8 cellular contexts compared by ENCODE assay signal in the genomic region with DNA sequence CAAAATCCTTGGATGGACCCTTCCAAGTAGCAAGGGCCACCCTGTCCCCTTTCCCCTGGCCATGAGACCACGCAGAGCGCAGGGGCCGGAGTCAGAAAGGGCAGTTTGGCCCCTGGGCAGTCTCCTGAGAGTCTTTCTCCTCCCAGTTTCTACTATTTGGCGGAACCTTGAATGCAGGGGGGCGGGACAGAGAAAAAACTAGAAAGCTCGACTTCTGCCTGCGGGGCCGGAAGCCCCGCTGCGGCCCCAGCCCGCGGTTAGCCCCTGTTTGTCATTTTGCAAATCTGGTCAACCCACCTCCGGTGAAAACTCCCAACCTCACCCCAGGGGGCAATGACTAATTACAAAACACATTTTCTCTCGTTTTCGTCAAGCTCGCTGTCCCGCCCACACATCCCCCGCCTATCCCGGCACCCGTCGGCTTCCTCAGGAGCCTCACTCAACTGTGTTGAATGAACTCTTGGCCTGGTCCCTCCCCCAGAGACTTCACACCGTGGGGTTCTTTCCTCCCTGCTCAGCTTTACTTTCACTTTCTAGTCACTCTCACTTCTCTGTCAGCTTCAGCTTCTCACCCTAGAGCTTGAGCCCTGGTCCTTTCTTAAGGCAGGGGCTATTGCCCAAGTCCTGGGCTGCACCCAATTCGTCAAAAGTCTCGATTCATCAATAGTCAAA.
DNase-seq lines count a peak whose midpoint lies in the region; ATAC-seq and TF ChIP-seq lines count a peak whose summit lies in the region.

No MANE protein-coding gene starts in this region.

- ATAC-seq in GM19455 (IDR thresholded peaks at IDR 0.05; ENCODE audit: unreplicated experiment) (peak; percentile 69), HG03571 (IDR thresholded peaks at IDR 0.05; ENCODE audit: unreplicated experiment) (peak; percentile 72)

- no peaks in the 10 kb centered on the region for H3K27me3 ChIP-seq in osteoblast (ENCODE audit: insufficient read depth, low read length)

- H3K4me2 ChIP-seq in osteoblast (ENCODE audit: insufficient read depth, low read length), result peak overlapping the region; percentile 74

- H3K36me3 ChIP-seq in osteoblast (ENCODE audit: insufficient read depth, low read length), result no peaks in the 10 kb centered on the region

- no peaks in the 10 kb centered on the region for H3K9me3 ChIP-seq in osteoblast (ENCODE audit: low read depth, low read length)

- H3K79me2 ChIP-seq in osteoblast (ENCODE audit: insufficient read depth, low read length), result no peaks in the 10 kb centered on the region

- H3K27ac ChIP-seq in osteoblast (ENCODE audit: low read depth, low read length) (peak overlapping the region; percentile 93), temporal lobe (ENCODE audit: low read depth, low read length) (peak overlapping the region; percentile 10)

- H2AFZ ChIP-seq in osteoblast (ENCODE audit: low read length), result peak overlapping the region; percentile 55

- H4K20me1 ChIP-seq in osteoblast (ENCODE audit: insufficient read depth, low read length), result no peaks in the 10 kb centered on the region

- peaks cover 35% of the 10 kb centered on the region for H3K4me1 ChIP-seq in osteoblast (ENCODE audit: insufficient read depth, low read length)

- no peak for TF ChIP-seq CTCF in osteoblast (IDR thresholded peaks at IDR 0.05; ENCODE audit: extremely low read depth, low read depth, low read length)

- DNase-seq in COR-L47 (lab: John Stamatoyannopoulos, UW), result peak; percentile 62
- peak; percentile 97 for DNase-seq in SIG-M5 treated with dmso at 0.1 percent for 504 hours (lab: John Stamatoyannopoulos, UW; ENCODE audit: unreplicated experiment)
- DNase-seq in activated naive CD4-positive, alpha-beta T cell treated with Interleukin-2 at 50 U/mL for 16 hours, result peak; percentile 98
- DNase-seq in globus pallidus (ENCODE audit: low spot score), result peak; percentile 70
- DNase-seq in osteoblast (ENCODE audit: insufficient read length, low spot score, missing footprints), result peak; percentile 96

- peak overlapping the region; percentile 56 for H3K4me3 ChIP-seq in osteoblast (ENCODE audit: insufficient read depth, low read length)

Comparison
In these comparisons a context has a peak if more than half of its experiments do, and no peak if none do; other contexts are left out.
1. Peak in every context shown above with its lines: DNase-seq, ATAC-seq, H3K4me3 ChIP-seq and H3K27ac ChIP-seq.